ENCODE assay signal across 3 cellular contexts in the genomic region with DNA sequence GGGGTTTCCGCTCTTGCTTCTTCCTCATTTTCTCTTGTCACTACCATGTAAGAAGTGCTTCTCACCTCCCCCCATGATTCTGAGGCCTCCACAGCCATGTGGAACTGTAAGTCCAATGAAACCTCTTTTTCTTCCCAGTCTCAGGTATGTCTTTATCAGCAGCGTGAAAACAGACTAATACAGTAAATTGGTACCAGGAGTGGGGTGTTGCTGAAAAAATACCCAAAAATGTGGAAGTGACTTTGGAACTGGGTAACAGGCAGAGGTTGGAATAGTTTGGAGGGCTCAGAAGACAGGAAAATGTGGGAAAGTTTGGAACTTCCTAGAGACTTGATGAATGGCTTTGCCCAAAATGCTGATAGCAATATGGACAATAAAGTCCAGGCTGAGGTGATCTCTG. TPM values are rescaled to one million over a fixed set of nuclear protein-coding genes. Genes with fewer than 3 reads are reported as not detected.
"Had no signal": no experiment of that assay in that cellular context is flagged by ENCODE, and none has a peak within 500 bp of the region (broad histone marks: within the 10 kb centered on the region; RNA-seq: fewer than 3 reads in every experiment).

No MANE protein-coding gene starts in this region.

RNA-seq across cellular contexts. Expression of a gene that starts 57.0 kb away (rescaled TPM):
- total RNA-seq: LHCN-M2, M059J, MCF 10A had no signal
